Comparison of ENCODE assay signal across 1 cellular context in the genomic region with DNA sequence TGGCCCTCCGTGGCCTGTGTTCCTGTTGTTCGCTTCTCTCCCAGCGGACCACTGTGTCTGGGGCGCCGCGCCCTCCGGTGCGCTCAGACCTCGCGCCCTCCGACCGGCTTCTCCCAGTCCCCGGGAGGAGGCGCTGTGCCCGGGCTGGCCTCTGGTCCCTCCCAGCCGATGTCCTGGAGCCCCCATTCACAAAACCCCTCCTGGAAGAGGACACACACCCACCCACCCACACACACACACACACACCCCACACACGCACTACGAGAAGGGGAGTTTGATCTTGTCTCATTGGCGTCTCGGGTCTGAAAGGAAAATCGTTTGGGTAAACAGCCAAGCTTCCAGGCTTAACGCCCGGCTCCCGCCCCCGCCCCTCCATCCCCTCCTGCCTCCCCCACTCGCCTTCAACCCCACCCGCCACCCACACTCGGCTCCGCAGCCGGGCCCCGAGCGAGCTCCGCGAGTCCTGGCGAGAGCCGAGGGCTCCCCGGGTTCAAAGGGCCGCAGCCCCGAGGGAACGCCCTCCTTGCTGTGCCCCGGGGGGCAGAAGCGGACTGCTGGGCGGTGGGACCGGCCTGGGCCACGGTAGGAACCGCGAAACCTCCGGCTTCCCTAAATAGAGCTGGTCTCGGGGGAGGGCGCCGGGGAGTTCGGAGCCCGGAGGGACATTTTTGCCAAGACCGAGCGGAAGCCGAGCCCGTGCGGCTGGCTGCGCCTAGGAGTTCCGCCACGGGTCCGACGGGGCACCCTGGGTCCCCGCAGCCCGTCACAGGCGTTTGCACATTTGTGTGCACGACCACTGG.
TF ChIP-seq lines count a peak whose summit lies in the region.

No MANE protein-coding gene starts in this region.

TF ChIP-seq in GM12878, 131 proteins besides CTCF, POLR2A, EP300 and RAD21 (continued from another document):
- TF ChIP-seq, protein P1, sequence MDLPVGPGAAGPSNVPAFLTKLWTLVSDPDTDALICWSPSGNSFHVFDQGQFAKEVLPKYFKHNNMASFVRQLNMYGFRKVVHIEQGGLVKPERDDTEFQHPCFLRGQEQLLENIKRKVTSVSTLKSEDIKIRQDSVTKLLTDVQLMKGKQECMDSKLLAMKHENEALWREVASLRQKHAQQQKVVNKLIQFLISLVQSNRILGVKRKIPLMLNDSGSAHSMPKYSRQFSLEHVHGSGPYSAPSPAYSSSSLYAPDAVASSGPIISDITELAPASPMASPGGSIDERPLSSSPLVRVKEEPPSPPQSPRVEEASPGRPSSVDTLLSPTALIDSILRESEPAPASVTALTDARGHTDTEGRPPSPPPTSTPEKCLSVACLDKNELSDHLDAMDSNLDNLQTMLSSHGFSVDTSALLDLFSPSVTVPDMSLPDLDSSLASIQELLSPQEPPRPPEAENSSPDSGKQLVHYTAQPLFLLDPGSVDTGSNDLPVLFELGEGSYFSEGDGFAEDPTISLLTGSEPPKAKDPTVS (IDR thresholded peaks at IDR 0.05; ENCODE audit: low read depth, low read length): no peak
- no peak for TF ChIP-seq HDAC6 (IDR thresholded peaks at IDR 0.05; ENCODE audit: unreplicated experiment)
- TF ChIP-seq, protein P2, sequence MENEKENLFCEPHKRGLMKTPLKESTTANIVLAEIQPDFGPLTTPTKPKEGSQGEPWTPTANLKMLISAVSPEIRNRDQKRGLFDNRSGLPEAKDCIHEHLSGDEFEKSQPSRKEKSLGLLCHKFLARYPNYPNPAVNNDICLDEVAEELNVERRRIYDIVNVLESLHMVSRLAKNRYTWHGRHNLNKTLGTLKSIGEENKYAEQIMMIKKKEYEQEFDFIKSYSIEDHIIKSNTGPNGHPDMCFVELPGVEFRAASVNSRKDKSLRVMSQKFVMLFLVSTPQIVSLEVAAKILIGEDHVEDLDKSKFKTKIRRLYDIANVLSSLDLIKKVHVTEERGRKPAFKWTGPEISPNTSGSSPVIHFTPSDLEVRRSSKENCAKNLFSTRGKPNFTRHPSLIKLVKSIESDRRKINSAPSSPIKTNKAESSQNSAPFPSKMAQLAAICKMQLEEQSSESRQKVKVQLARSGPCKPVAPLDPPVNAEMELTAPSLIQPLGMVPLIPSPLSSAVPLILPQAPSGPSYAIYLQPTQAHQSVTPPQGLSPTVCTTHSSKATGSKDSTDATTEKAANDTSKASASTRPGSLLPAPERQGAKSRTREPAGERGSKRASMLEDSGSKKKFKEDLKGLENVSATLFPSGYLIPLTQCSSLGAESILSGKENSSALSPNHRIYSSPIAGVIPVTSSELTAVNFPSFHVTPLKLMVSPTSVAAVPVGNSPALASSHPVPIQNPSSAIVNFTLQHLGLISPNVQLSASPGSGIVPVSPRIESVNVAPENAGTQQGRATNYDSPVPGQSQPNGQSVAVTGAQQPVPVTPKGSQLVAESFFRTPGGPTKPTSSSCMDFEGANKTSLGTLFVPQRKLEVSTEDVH (IDR thresholded peaks at IDR 0.05; ENCODE audit: low read depth, partially characterized antibody): no peak
- no peak for TF ChIP-seq BRCA1 (IDR thresholded peaks at IDR 0.05; ENCODE audit: low read depth, low read length)
- no peak for TF ChIP-seq TAF1 (IDR thresholded peaks at IDR 0.05; ENCODE audit: borderline replicate concordance, low read depth, low read length)
- TF ChIP-seq RAD51 (IDR thresholded peaks at IDR 0.05): no peak
- TF ChIP-seq MXI1 (IDR thresholded peaks at IDR 0.05; ENCODE audit: low read depth, low read length): no peak
- TF ChIP-seq, protein P3, sequence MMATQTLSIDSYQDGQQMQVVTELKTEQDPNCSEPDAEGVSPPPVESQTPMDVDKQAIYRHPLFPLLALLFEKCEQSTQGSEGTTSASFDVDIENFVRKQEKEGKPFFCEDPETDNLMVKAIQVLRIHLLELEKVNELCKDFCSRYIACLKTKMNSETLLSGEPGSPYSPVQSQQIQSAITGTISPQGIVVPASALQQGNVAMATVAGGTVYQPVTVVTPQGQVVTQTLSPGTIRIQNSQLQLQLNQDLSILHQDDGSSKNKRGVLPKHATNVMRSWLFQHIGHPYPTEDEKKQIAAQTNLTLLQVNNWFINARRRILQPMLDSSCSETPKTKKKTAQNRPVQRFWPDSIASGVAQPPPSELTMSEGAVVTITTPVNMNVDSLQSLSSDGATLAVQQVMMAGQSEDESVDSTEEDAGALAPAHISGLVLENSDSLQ (IDR thresholded peaks at IDR 0.05): no peak
- TF ChIP-seq ZNF24 (IDR thresholded peaks at IDR 0.05): no peak
- 0 out of 2 replicates have a peak, but pooled peaks have one; percentile 18 for TF ChIP-seq PAX5 (IDR thresholded peaks at IDR 0.05; ENCODE audit: borderline replicate concordance, low read depth, low read length)
- TF ChIP-seq, protein P4, sequence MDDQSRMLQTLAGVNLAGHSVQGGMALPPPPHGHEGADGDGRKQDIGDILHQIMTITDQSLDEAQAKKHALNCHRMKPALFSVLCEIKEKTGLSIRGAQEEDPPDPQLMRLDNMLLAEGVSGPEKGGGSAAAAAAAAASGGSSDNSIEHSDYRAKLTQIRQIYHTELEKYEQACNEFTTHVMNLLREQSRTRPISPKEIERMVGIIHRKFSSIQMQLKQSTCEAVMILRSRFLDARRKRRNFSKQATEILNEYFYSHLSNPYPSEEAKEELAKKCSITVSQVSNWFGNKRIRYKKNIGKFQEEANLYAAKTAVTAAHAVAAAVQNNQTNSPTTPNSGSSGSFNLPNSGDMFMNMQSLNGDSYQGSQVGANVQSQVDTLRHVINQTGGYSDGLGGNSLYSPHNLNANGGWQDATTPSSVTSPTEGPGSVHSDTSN (IDR thresholded peaks at IDR 0.05; ENCODE audit: insufficient replicate concordance, low read depth, low read length): no peak
- no peak for TF ChIP-seq CHD1 (IDR thresholded peaks at IDR 0.05; ENCODE audit: low read depth, low read length)
TF ChIP-seq in GM12878: peak in this region for 12.
